Comparison of ENCODE assay signal across 13 cellular contexts in genomic region chr13:94228781-94229180, GRCh38.
"Had no signal": no experiment of that assay in that cellular context is flagged by ENCODE, and none has a peak within 500 bp of the region (broad histone marks: within the 10 kb centered on the region; RNA-seq: fewer than 3 reads in every experiment).

No MANE protein-coding gene starts in this region.

- H3K27me3 ChIP-seq: breast epithelium, ovary had no signal

- ATAC-seq: activated T-cell treated with anti-CD3 and anti-CD28 coated beads, Interleukin-2, amount 50 U/mL, for 4 hours; left colon; stimulated activated naive CD8-positive, alpha-beta T cell treated with anti-CD3 and anti-CD28 coated beads, Interleukin-15, amount 100 ng/mL, for 72 hours had no signal

- H3K27ac ChIP-seq: breast epithelium, ovary, thoracic aorta had no signal

- H3K9me3 ChIP-seq: breast epithelium, ovary, thoracic aorta had no signal

- DNase-seq: activated CD4-positive, alpha-beta T cell treated with anti-CD3 and anti-CD28 coated beads for 1 hour; activated CD4-positive, alpha-beta T cell treated with anti-CD3 and anti-CD28 coated beads, Interleukin-2, amount 50 U/mL, for 48 hours; activated effector memory CD4-positive, alpha-beta T cell treated with anti-CD3 and anti-CD28 coated beads, Interleukin-2, amount 50 U/mL, for 16 hours; activated T-cell treated with anti-CD3 and anti-CD28 coated beads, Interleukin-2, amount 50 U/mL, for 4 hours; anterior cingulate cortex; left colon; nephron progenitor cell; ovary; stimulated activated CD4-positive, alpha-beta T cell treated with anti-CD3 and anti-CD28 coated beads, Interleukin-15, amount 100 ng/mL, for 24 hours; stimulated activated CD4-positive, alpha-beta T cell treated with anti-CD3 and anti-CD28 coated beads, Interleukin-4, amount 100 ng/mL, for 24 hours; stimulated activated naive CD8-positive, alpha-beta T cell treated with anti-CD3 and anti-CD28 coated beads, Interleukin-15, amount 100 ng/mL, for 72 hours had no signal

- H3K4me3 ChIP-seq: breast epithelium, ovary, thoracic aorta had no signal

- H3K4me1 ChIP-seq: breast epithelium had no signal

- H3K36me3 ChIP-seq: breast epithelium, ovary, thoracic aorta had no signal
